Comparison of ENCODE assay signal across 1 cellular context in genomic region chr1:25140073-25140797, GRCh38.
TF ChIP-seq lines count a peak whose summit lies in the region.

No MANE protein-coding gene starts in this region.

TF ChIP-seq in HepG2, 621 proteins besides CTCF, POLR2A, EP300 and RAD21 (continued from another document and continues in another):
- TF ChIP-seq TFDP2 (CRISPR knock-in tag; IDR thresholded peaks at IDR 0.05) = peak; percentile 62
- TF ChIP-seq SIX4 (CRISPR knock-in tag; IDR thresholded peaks at IDR 0.05) = no peak
- TF ChIP-seq ZNF335 (CRISPR knock-in tag; IDR thresholded peaks at IDR 0.05) = 0 out of 2 replicates have a peak, but pooled peaks have one; percentile 67
- no peak for TF ChIP-seq MBNL3 (CRISPR knock-in tag; conservative IDR thresholded peaks at IDR 0.05)
- TF ChIP-seq SRY (CRISPR knock-in tag; IDR thresholded peaks at IDR 0.05) = no peak
- TF ChIP-seq HMG20A (CRISPR knock-in tag; IDR thresholded peaks at IDR 0.05; ENCODE audit: borderline replicate concordance) = peak; percentile 46; the same call in 1 of the 2 replicates
- peak; percentile 56; the same call in 1 of the 2 replicates for TF ChIP-seq ARID4A (CRISPR knock-in tag; IDR thresholded peaks at IDR 0.05; ENCODE audit: borderline replicate concordance)
- TF ChIP-seq FUBP1 (CRISPR knock-in tag; IDR thresholded peaks at IDR 0.05; ENCODE audit: borderline replicate concordance) = no peak
- no peak; the same call in 1 of the 2 replicates for TF ChIP-seq DPF2 (CRISPR knock-in tag; IDR thresholded peaks at IDR 0.05; ENCODE audit: borderline replicate concordance, low read depth)
- TF ChIP-seq MXD1 (CRISPR knock-in tag; IDR thresholded peaks at IDR 0.05) = peak; percentile 73; the same call in 1 of the 2 replicates
- no peak for TF ChIP-seq ZBTB1 (CRISPR knock-in tag; IDR thresholded peaks at IDR 0.05; ENCODE audit: borderline replicate concordance)
- TF ChIP-seq TCF7L2 (IDR thresholded peaks at IDR 0.05; ENCODE audit: low read depth, low read length) = no peak
- TF ChIP-seq ZBTB7A (CRISPR knock-in tag; IDR thresholded peaks at IDR 0.05) = peak; percentile 88
- no peak for TF ChIP-seq PCBP2 (optimal IDR thresholded peaks at IDR 0.05; ENCODE audit: low read depth, low read length, poor library complexity, severe bottlenecking)
- TF ChIP-seq XRCC5 (optimal IDR thresholded peaks at IDR 0.05; ENCODE audit: low read length) = peak; percentile 36
- peak; percentile 80 for TF ChIP-seq ZIK1 (CRISPR knock-in tag; IDR thresholded peaks at IDR 0.05; ENCODE audit: borderline replicate concordance, low read depth)
- peak; percentile 61; the same call in 1 of the 2 replicates for TF ChIP-seq ZHX1 (CRISPR knock-in tag; IDR thresholded peaks at IDR 0.05; ENCODE audit: low read depth)
- TF ChIP-seq CEBPZ (IDR thresholded peaks at IDR 0.05; ENCODE audit: low read length) = no peak
- TF ChIP-seq PBX2 (CRISPR knock-in tag; IDR thresholded peaks at IDR 0.05) = 0 out of 2 replicates have a peak, but pooled peaks have one; percentile 25
- TF ChIP-seq ZSCAN9 (CRISPR knock-in tag; IDR thresholded peaks at IDR 0.05; ENCODE audit: borderline replicate concordance) = 0 out of 2 replicates have a peak, but pooled peaks have one; percentile 56
- TF ChIP-seq ZNF737 (CRISPR knock-in tag; IDR thresholded peaks at IDR 0.05; ENCODE audit: borderline replicate concordance) = peak; percentile 73; the same call in 1 of the 2 replicates
- TF ChIP-seq ZNF20 (CRISPR knock-in tag; IDR thresholded peaks at IDR 0.05) = no peak
- no peak for TF ChIP-seq DMTF1 (CRISPR knock-in tag; IDR thresholded peaks at IDR 0.05)
- TF ChIP-seq IRX3 (CRISPR knock-in tag; IDR thresholded peaks at IDR 0.05; ENCODE audit: borderline replicate concordance, low read depth) = no peak
- TF ChIP-seq SOX13 (IDR thresholded peaks at IDR 0.05) = no peak
- peak in 1 of 2 experiments; percentile 41; a peak in 1 of 4 replicates for TF ChIP-seq SOX13 (CRISPR knock-in tag; conservative IDR thresholded peaks at IDR 0.05 in 1 of 2, IDR thresholded peaks at IDR 0.05 in 1 of 2)
